8 cellular contexts compared by ENCODE assay signal in the genomic region with DNA sequence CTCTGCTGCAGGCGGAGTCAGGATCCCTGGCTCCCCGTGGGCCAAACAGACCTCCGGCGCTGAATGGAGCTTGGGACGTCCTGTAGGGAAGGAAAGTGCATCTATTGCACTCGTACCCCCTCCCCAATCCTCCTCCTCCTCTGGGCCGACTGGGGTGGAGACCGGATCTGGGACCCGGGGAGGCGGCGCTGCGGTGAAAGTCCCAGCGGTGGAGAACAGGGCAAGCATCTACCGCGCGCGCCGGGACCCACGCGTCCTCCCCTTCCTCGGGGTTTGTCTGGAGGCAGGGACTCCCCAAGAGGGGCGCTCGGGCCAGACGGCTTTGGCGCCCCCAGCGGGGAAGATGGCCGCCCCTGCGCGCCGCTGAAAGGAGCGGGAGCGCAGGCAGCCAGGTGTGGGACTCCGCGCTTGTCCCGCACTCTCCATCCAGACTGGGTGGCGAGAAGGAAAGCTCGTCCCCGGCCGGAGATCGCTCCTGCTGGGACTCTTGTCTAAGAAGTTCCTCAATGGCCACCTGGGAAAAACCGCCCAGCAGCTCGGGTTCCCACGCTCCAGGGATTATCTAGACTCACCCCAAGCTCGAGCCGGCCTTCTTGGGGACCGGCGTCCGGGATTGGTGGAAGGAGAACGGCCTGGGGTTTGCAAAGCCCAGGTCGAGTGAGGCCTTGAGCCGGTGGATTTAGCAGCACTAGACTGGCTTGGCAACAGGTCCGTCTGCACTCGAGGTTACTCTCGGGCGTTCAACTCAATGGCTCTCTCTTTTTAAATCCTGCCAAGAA. TPM values are rescaled to one million over a fixed set of nuclear protein-coding genes. Genes with fewer than 3 reads are reported as not detected.
DNase-seq lines count a peak whose midpoint lies in the region; ATAC-seq and TF ChIP-seq lines count a peak whose summit lies in the region.

No MANE protein-coding gene starts in this region.

- peak; percentile 61 for TF ChIP-seq CTCF in NB4 (IDR thresholded peaks at IDR 0.05; ENCODE audit: low read depth, low read length)
- TF ChIP-seq CTCF in upper lobe of left lung (IDR thresholded peaks at IDR 0.05): peak in 4 of 6 experiments; percentile 36 to 54 (median 40)

- CTCF ChIA-PET in activated CD8-positive, alpha-beta T cell treated with anti-CD3 and anti-CD28 coated beads, Interleukin-2, amount 10 ng/mL, durations not matched to agents 7 days and 5 days (lab: Charles Lee): interaction anchor here (0.6 to 4.9 kb wide), 15 partner anchors 8 to 752 kb away, joined by 3 to 53 read pairs (median 3); a partner anchor contains a TSS

- H3K27me3 ChIP-seq in BLaER1 treated with 17β-estradiol and CSF1 and Interleukin-3, amounts not matched to agents 10 nM and 100 nM: no peaks in the 10 kb centered on the region
- peaks cover 0 to 4% of the 10 kb centered on the region in 2 donors for H3K27me3 ChIP-seq in esophagus (ENCODE audit: control insufficient read depth in 1 of 2, insufficient read depth in 2 of 2, low read length in 2 of 2)
- no peaks in the 10 kb centered on the region for H3K27me3 ChIP-seq in muscle layer of colon (ENCODE audit: control insufficient read depth in 1 of 2, insufficient read depth in 2 of 2, low read length in 2 of 2)
- peaks cover 0 to 2% (median 0%) of the 10 kb centered on the region in 4 donors for H3K27me3 ChIP-seq in upper lobe of left lung

- peaks cover 60 to 64% (median 63%) of the 10 kb centered on the region in 10 experiments for H3K4me1 ChIP-seq in BLaER1 treated with 17β-estradiol and CSF1 and Interleukin-3, amounts not matched to agents 10 nM and 100 nM
- H3K4me1 ChIP-seq in esophagus (ENCODE audit: control insufficient read depth in 2 of 2, insufficient read depth in 2 of 2, low read length in 1 of 2) (peaks cover 3 to 13% of the 10 kb centered on the region in 2 donors), muscle layer of colon (ENCODE audit: insufficient read depth, low read length) (peaks cover 32% of the 10 kb centered on the region), upper lobe of left lung (peaks cover 19 to 49% (median 43%) of the 10 kb centered on the region in 4 donors)

- peak overlapping the region; percentile 70 to 99 (median 96) for H3K27ac ChIP-seq in BLaER1 treated with 17β-estradiol and CSF1 and Interleukin-3, amounts not matched to agents 10 nM and 100 nM
- H3K27ac ChIP-seq in esophagus (ENCODE audit: low read depth in 2 of 2, low read length in 1 of 2): peak overlapping the region; percentile 76 to 80
- H3K27ac ChIP-seq in muscle layer of colon (ENCODE audit: low read depth, low read length): peak overlapping the region; percentile 95
- peak overlapping the region; percentile 15 to 92 (median 86) for H3K27ac ChIP-seq in upper lobe of left lung

- TF ChIP-seq POLR2A in NB4 (IDR thresholded peaks at IDR 0.05; ENCODE audit: extremely low read depth, insufficient read length): peak; percentile 41
- peak in 1 of 4 donors; percentile 26 for TF ChIP-seq POLR2A in upper lobe of left lung (IDR thresholded peaks at IDR 0.05)

- peak overlapping the region; percentile 90 to 98 (median 95) for H3K9ac ChIP-seq in BLaER1 treated with 17β-estradiol and CSF1 and Interleukin-3, amounts not matched to agents 10 nM and 100 nM
- no peak overlapping the region for H3K9ac ChIP-seq in muscle layer of colon (ENCODE audit: low read length)

- TF ChIP-seq EP300 in upper lobe of left lung (IDR thresholded peaks at IDR 0.05): no peak

- H3K9me3 Mint-ChIP-seq in activated CD8-positive, alpha-beta T cell treated with anti-CD3 and anti-CD28 coated beads, Interleukin-2, amount 10 ng/mL, durations not matched to agents 7 days and 5 days (ENCODE audit: insufficient read depth): no peaks in the 10 kb centered on the region

- peaks cover 2% of the 10 kb centered on the region for H3K27me3 Mint-ChIP-seq in activated CD8-positive, alpha-beta T cell treated with anti-CD3 and anti-CD28 coated beads, Interleukin-2, amount 10 ng/mL, durations not matched to agents 7 days and 5 days (ENCODE audit: low read depth)

- peak overlapping the region; percentile 93 for H3K27ac Mint-ChIP-seq in activated CD8-positive, alpha-beta T cell treated with anti-CD3 and anti-CD28 coated beads, Interleukin-2, amount 10 ng/mL, durations not matched to agents 7 days and 5 days

- peaks cover 0 to 44% (median 39%) of the 10 kb centered on the region in 11 experiments; a peak in 17 of 22 replicates for H4K20me1 ChIP-seq in BLaER1 treated with 17β-estradiol and CSF1 and Interleukin-3, amounts not matched to agents 10 nM and 100 nM

- H3K4me3 ChIP-seq in BLaER1 treated with 17β-estradiol and CSF1 and Interleukin-3, amounts not matched to agents 10 nM and 100 nM: peak overlapping the region; percentile 78 to 97 (median 89)
- peak overlapping the region; percentile 74 for H3K4me3 ChIP-seq in NB4 (ENCODE audit: low read depth, low read length)
- peak overlapping the region; percentile 48 to 65 for H3K4me3 ChIP-seq in esophagus (ENCODE audit: low read depth in 1 of 2, low read length in 2 of 2)
- H3K4me3 ChIP-seq in muscle layer of colon (ENCODE audit: low read depth in 1 of 2, low read length in 2 of 2): peak overlapping the region; percentile 61 to 92
- H3K4me3 ChIP-seq in upper lobe of left lung: peak overlapping the region; percentile 0 to 66 (median 62)

- ATAC-seq in GM18907 (IDR thresholded peaks at IDR 0.05; ENCODE audit: unreplicated experiment) (peak; percentile 28), upper lobe of left lung (ENCODE audit: low FRiP score in 2 of 2) (peak; percentile 53 to 60)
- ATAC-seq in activated CD8-positive, alpha-beta T cell treated with anti-CD3 and anti-CD28 coated beads, Interleukin-2, amount 10 ng/mL, durations not matched to agents 7 days and 5 days: peak; percentile 50

- 3 to 4% methylated on average over 55 of the region's 55 CpGs for WGBS in esophagus, 2 donors
- WGBS in upper lobe of left lung, 2 donors: 6 to 10% methylated on average over 2 to 32 of the region's 55 CpGs

- DNase-seq in NB4 (ENCODE audit: low read depth) (peak; percentile 70), upper lobe of left lung (peak; percentile 63 to 89), T1000 (lab: John Stamatoyannopoulos, UW) (no peak)
- DNase-seq in activated CD8-positive, alpha-beta T cell treated with anti-CD3 and anti-CD28 coated beads, Interleukin-2, amount 10 ng/mL, durations not matched to agents 7 days and 5 days: peak; percentile 67

- H3K36me3 ChIP-seq in BLaER1 treated with 17β-estradiol and CSF1 and Interleukin-3, amounts not matched to agents 10 nM and 100 nM: peaks cover 0 to 27% (median 7%) of the 10 kb centered on the region in 11 experiments; a peak in 11 of 22 replicates
- no peaks in the 10 kb centered on the region for H3K36me3 ChIP-seq in esophagus (ENCODE audit: control insufficient read depth in 2 of 2, insufficient read depth in 2 of 2, low read length in 1 of 2)
- H3K36me3 ChIP-seq in muscle layer of colon (ENCODE audit: insufficient read depth, low read length): no peaks in the 10 kb centered on the region
- H3K36me3 ChIP-seq in upper lobe of left lung: no peaks in the 10 kb centered on the region

- H3K4me3 Mint-ChIP-seq in activated CD8-positive, alpha-beta T cell treated with anti-CD3 and anti-CD28 coated beads, Interleukin-2, amount 10 ng/mL, durations not matched to agents 7 days and 5 days: peak overlapping the region; percentile 89

- peak overlapping the region; percentile 91 to 100 (median 98) for H3K4me2 ChIP-seq in BLaER1 treated with 17β-estradiol and CSF1 and Interleukin-3, amounts not matched to agents 10 nM and 100 nM

- H3K9me3 ChIP-seq in BLaER1 treated with 17β-estradiol and CSF1 and Interleukin-3, amounts not matched to agents 10 nM and 100 nM (replicated peaks in 1 of 11): no peaks in the 10 kb centered on the region
- H3K9me3 ChIP-seq in esophagus (ENCODE audit: control insufficient read depth in 2 of 2, insufficient read depth in 1 of 2, low read depth in 1 of 2, low read length in 1 of 2): no peaks in the 10 kb centered on the region
- H3K9me3 ChIP-seq in muscle layer of colon (ENCODE audit: low read length): no peaks in the 10 kb centered on the region
- H3K9me3 ChIP-seq in upper lobe of left lung: no peaks in the 10 kb centered on the region

- peaks cover 57% of the 10 kb centered on the region for H3K4me1 Mint-ChIP-seq in activated CD8-positive, alpha-beta T cell treated with anti-CD3 and anti-CD28 coated beads, Interleukin-2, amount 10 ng/mL, durations not matched to agents 7 days and 5 days (ENCODE audit: low read depth)

- POLR2A ChIA-PET in activated CD8-positive, alpha-beta T cell treated with anti-CD3 and anti-CD28 coated beads, Interleukin-2, amount 10 ng/mL, durations not matched to agents 7 days and 5 days (lab: Charles Lee): interaction anchor here (1.0 to 4.8 kb wide), 8 partner anchors 11 to 273 kb away, joined by 3 to 48 read pairs (median 10); a partner anchor contains a TSS

- H3K36me3 Mint-ChIP-seq in activated CD8-positive, alpha-beta T cell treated with anti-CD3 and anti-CD28 coated beads, Interleukin-2, amount 10 ng/mL, durations not matched to agents 7 days and 5 days (ENCODE audit: low read depth): peaks cover 63% of the 10 kb centered on the region

RNA-seq across cellular contexts. Expression of a gene that starts 0.7 kb away (rescaled TPM):
- total RNA-seq in activated CD8-positive, alpha-beta T cell treated with anti-CD3 and anti-CD28 coated beads, Interleukin-2, amount 10 ng/mL, durations not matched to agents 7 days and 5 days: 100 to 1,000 TPM; 395 to 416 TPM
- polyA plus RNA-seq in esophagus: 1 to 10 TPM; 5.1 to 8.7 TPM
- total RNA-seq in upper lobe of left lung: 10 to 100 TPM; 13.5 to 92.5 (median 50.7) TPM

RNA-seq across cellular contexts. Expression of a gene that starts 12.0 kb away (rescaled TPM):
- 10 to 100 TPM; 84.1 to 92.8 TPM for total RNA-seq in activated CD8-positive, alpha-beta T cell treated with anti-CD3 and anti-CD28 coated beads, Interleukin-2, amount 10 ng/mL, durations not matched to agents 7 days and 5 days
- 1 to 10 TPM; 1.1 to 1.6 TPM for polyA plus RNA-seq in esophagus
- total RNA-seq in upper lobe of left lung: 10 to 100 TPM; 38.8 to 63.7 (median 53.2) TPM

RNA-seq across cellular contexts. Expression of a gene that starts 36.1 kb away (rescaled TPM):
- total RNA-seq in activated CD8-positive, alpha-beta T cell treated with anti-CD3 and anti-CD28 coated beads, Interleukin-2, amount 10 ng/mL, durations not matched to agents 7 days and 5 days: 100 to 1,000 TPM; 146 TPM
- 10 to 100 TPM in 1 of 2 donors, 1 to 10 TPM in 1; 8.1 to 19.6 TPM for polyA plus RNA-seq in esophagus
- total RNA-seq in upper lobe of left lung: 1 to 10 TPM; 6.0 to 9.1 (median 7.0) TPM

RNA-seq across cellular contexts. Expression of a gene that starts 36.4 kb away (rescaled TPM):
- 100 to 1,000 TPM; 154 to 163 TPM for total RNA-seq in activated CD8-positive, alpha-beta T cell treated with anti-CD3 and anti-CD28 coated beads, Interleukin-2, amount 10 ng/mL, durations not matched to agents 7 days and 5 days
- 100 to 1,000 TPM in 1 of 2 donors, 10 to 100 TPM in 1; 90.3 to 142 TPM for polyA plus RNA-seq in esophagus
- 100 to 1,000 TPM in 1 of 6 donors, 10 to 100 TPM in 4, 1 to 10 TPM in 1; 8.4 to 106 (median 34.9) TPM for total RNA-seq in upper lobe of left lung

Comparison
In these comparisons a context has a peak if more than half of its experiments do, and no peak if none do; other contexts are left out.
1. RNA of a gene that starts 0.7 kb away (total RNA-seq): 395 to 416 TPM in activated CD8-positive, alpha-beta T cell treated with anti-CD3 and anti-CD28 coated beads, Interleukin-2, amount 10 ng/mL, durations not matched to agents 7 days and 5 days; 13.5 to 92.5 TPM in upper lobe of left lung; every median in the first group is over 4 times any median in the second.
2. RNA of a gene that starts 36.1 kb away (total RNA-seq): 146 TPM in activated CD8-positive, alpha-beta T cell treated with anti-CD3 and anti-CD28 coated beads, Interleukin-2, amount 10 ng/mL, durations not matched to agents 7 days and 5 days; 6.0 to 9.1 TPM in upper lobe of left lung; every median in the first group is over 10 times any median in the second.
3. Peak in every context shown above with its lines, with median percentiles within 50 percentile points of each other: H3K27ac ChIP-seq, H3K4me3 ChIP-seq and ATAC-seq.